In the genomic region with DNA sequence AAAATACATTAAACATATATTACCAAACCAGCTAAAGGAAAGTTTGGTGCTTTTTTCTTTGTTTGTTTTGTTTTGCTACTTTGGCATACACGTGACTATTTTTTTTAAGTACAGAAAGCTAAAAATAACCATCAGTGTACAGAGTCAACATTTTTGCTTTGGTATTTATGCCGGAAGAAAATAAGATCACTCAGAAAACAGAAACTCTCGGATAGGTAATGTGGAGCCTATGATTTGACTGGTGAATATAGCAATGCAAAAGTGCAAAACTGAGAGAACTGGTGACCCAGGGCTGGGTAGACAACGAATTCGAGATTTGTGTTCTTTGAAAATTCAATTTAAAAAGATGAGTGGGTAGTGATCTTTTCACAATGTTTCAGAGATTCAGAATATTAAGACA, we compare ENCODE assay signal across 23 cellular contexts. TPM values are rescaled to one million over a fixed set of nuclear protein-coding genes. Genes with fewer than 3 reads are reported as not detected.
DNase-seq lines count a peak whose midpoint lies in the region; FAIRE-seq and TF ChIP-seq lines count a peak whose summit lies in the region.
"Had no signal": no experiment of that assay in that cellular context is flagged by ENCODE, and none has a peak within 500 bp of the region (broad histone marks: within the 10 kb centered on the region; RNA-seq: fewer than 3 reads in every experiment).

No MANE protein-coding gene starts in this region.

- no peak overlapping the region for H2BK12ac ChIP-seq in trophoblast cell (ENCODE audit: low read length)

- no peak for DNase-seq in GM23248
- DNase-seq in NCI-H2029 treated with DMSO at 0.1 percent for 48 hours (lab: John Stamatoyannopoulos, UW) = no peak
- DNase-seq in CD1c-positive myeloid dendritic cell (ENCODE audit: extremely low spot score) = no peak
- DNase-seq in NCI-H187 (lab: John Stamatoyannopoulos, UW) = no peak
- no peak for DNase-seq in trophoblast cell
- DNase-seq: 8988T; ACHN; AML-193; BE2C; Calu3; CD4-positive, alpha-beta memory T cell; COR-L47; DMS53; DMS79 treated with DMSO at 0.1 percent for 48 hours; GF-D8; H9 had no signal

- in situ Hi-C loops in GM23248 (cut with MboI) = no loop called here

- FAIRE-seq in endometrium (lab: Jason Lieb, UNC) = peak; percentile 15
- FAIRE-seq: A549, GM19239 had no signal

- H3K9me2 ChIP-seq in GM23248 (ENCODE audit: insufficient read depth) (no peaks in the 10 kb centered on the region; the same call in 1 of the 2 replicates), SU-DHL-6 (replicated peaks; ENCODE audit: insufficient read depth, low read length) (no peaks in the 10 kb centered on the region)

- no peaks in the 10 kb centered on the region for H4K20me1 ChIP-seq in GM23248 (ENCODE audit: insufficient read depth)
- no peaks in the 10 kb centered on the region for H4K20me1 ChIP-seq in SU-DHL-6 (ENCODE audit: low read depth, low read length)
- H4K20me1 ChIP-seq: BLaER1 treated with 17β-estradiol and CSF1 and Interleukin-3, amounts not matched to agents 10 nM and 100 nM had no signal

- H3K27ac ChIP-seq in GM23248 (no peak overlapping the region), SU-DHL-6 (ENCODE audit: low read depth, low read length) (no peak overlapping the region), trophoblast cell (ENCODE audit: low read depth, low read length) (no peak overlapping the region)
- H3K27ac ChIP-seq: A549; BLaER1 treated with 17β-estradiol and CSF1 and Interleukin-3, amounts not matched to agents 10 nM and 100 nM had no signal

- no peaks in the 10 kb centered on the region for H3K79me2 ChIP-seq in GM23248 (ENCODE audit: insufficient read depth)
- no peaks in the 10 kb centered on the region for H3K79me2 ChIP-seq in SU-DHL-6 (ENCODE audit: insufficient read depth, low read length)
- H3K79me2 ChIP-seq in trophoblast cell (ENCODE audit: control insufficient read depth, insufficient read depth, low read length, poor library complexity) = no peaks in the 10 kb centered on the region

- no peak overlapping the region for H3K14ac ChIP-seq in trophoblast cell (ENCODE audit: low read length)

- no peak overlapping the region for H2BK5ac ChIP-seq in trophoblast cell (ENCODE audit: low read depth, low read length, poor library complexity)

- no peak overlapping the region for H2AK5ac ChIP-seq in trophoblast cell (ENCODE audit: low read length)

- H4K91ac ChIP-seq in trophoblast cell (ENCODE audit: low read depth, low read length) = no peak overlapping the region

- H3K4me1 ChIP-seq in GM23248 (ENCODE audit: insufficient read depth) (no peaks in the 10 kb centered on the region), trophoblast cell (ENCODE audit: control insufficient read depth in 1 of 2, insufficient read depth in 2 of 2, low read length in 2 of 2) (no peaks in the 10 kb centered on the region)
- H3K4me1 ChIP-seq: A549; BE2C; BLaER1 treated with 17β-estradiol and CSF1 and Interleukin-3, amounts not matched to agents 10 nM and 100 nM had no signal

- H4K12ac ChIP-seq in trophoblast cell (ENCODE audit: low read depth, low read length) = no peak overlapping the region

- no peak overlapping the region for H2BK120ac ChIP-seq in trophoblast cell (ENCODE audit: insufficient read depth, low read length, poor library complexity)

- 58% methylated on average over 5 of the region's 5 CpGs for WGBS in GM23248 (ENCODE audit: low coverage in 1 of 2, low lambda C conversion rate in 2 of 2, missing lambda C conversion rate in 2 of 2), 2 experiments
- no CpG with 5 or more reads among the region's 5 CpGs for WGBS in trophoblast cell (ENCODE audit: extremely low coverage, insufficient coverage, insufficient read length)

- H3K4me3 ChIP-seq in GM23248 = no peak overlapping the region
- H3K4me3 ChIP-seq in SU-DHL-6 (ENCODE audit: insufficient read depth, low read length, poor library complexity, severe bottlenecking) = no peak overlapping the region
- H3K4me3 ChIP-seq in trophoblast cell (ENCODE audit: low read depth, low read length) = no peak overlapping the region
- H3K4me3 ChIP-seq: A549; BLaER1 treated with 17β-estradiol and CSF1 and Interleukin-3, amounts not matched to agents 10 nM and 100 nM; GM23338 had no signal

- H2AFZ ChIP-seq in GM23248 (0 out of 2 replicates have a peak overlapping the region, but pooled peaks have one; percentile 1), SU-DHL-6 (ENCODE audit: low read depth, low read length, severe bottlenecking) (peak overlapping the region; percentile 24), trophoblast cell (ENCODE audit: insufficient read depth, low read length, poor library complexity) (no peak overlapping the region)
- H2AFZ ChIP-seq: GM23338 had no signal

- H3K23ac ChIP-seq in trophoblast cell (ENCODE audit: low read length) = no peak overlapping the region

- H3K79me1 ChIP-seq in trophoblast cell (ENCODE audit: low read length) = no peaks in the 10 kb centered on the region

- H4K8ac ChIP-seq in trophoblast cell (ENCODE audit: low read depth, low read length) = no peak overlapping the region

- TF ChIP-seq CTCF in SU-DHL-6 (IDR thresholded peaks at IDR 0.05; ENCODE audit: insufficient read depth, low read length, poor library complexity, severe bottlenecking) = no peak

- H3K4ac ChIP-seq in trophoblast cell (ENCODE audit: low read depth, low read length) = no peak overlapping the region

- H3K9me3 ChIP-seq in GM23248 (ENCODE audit: low read depth) (no peaks in the 10 kb centered on the region), SU-DHL-6 (ENCODE audit: insufficient read depth, low read length) (no peaks in the 10 kb centered on the region), trophoblast cell (ENCODE audit: insufficient read depth, low read depth, low read length) (no peaks in the 10 kb centered on the region)
- H3K9me3 ChIP-seq: A549, BE2C had no signal

- no peaks in the 10 kb centered on the region for H3K36me3 ChIP-seq in GM23248 (ENCODE audit: low read depth)
- H3K36me3 ChIP-seq in SU-DHL-6 (ENCODE audit: low read length) = no peaks in the 10 kb centered on the region
- H3K36me3 ChIP-seq in trophoblast cell (ENCODE audit: control insufficient read depth in 1 of 2, insufficient read depth in 2 of 2, low read length in 2 of 2) = no peaks in the 10 kb centered on the region
- H3K36me3 ChIP-seq: BE2C; BLaER1 treated with 17β-estradiol and CSF1 and Interleukin-3, amounts not matched to agents 10 nM and 100 nM had no signal

- H3K27me3 ChIP-seq in GM23248 (replicated peaks; ENCODE audit: insufficient read depth) (no peaks in the 10 kb centered on the region), SU-DHL-6 (ENCODE audit: low read length) (no peaks in the 10 kb centered on the region), trophoblast cell (ENCODE audit: insufficient read depth, low read length) (no peaks in the 10 kb centered on the region)
- H3K27me3 ChIP-seq: BE2C; BLaER1 treated with 17β-estradiol and CSF1 and Interleukin-3, amounts not matched to agents 10 nM and 100 nM had no signal

- no peak overlapping the region for H3K18ac ChIP-seq in trophoblast cell (ENCODE audit: low read length)

- no peak overlapping the region for H3K4me2 ChIP-seq in GM23248 (ENCODE audit: unreplicated experiment)
- H3K4me2 ChIP-seq in SU-DHL-6 (ENCODE audit: low read depth, low read length, poor library complexity, severe bottlenecking) = peak overlapping the region; percentile 15
- H3K4me2 ChIP-seq in trophoblast cell (ENCODE audit: low read length) = no peak overlapping the region
- H3K4me2 ChIP-seq: A549; BLaER1 treated with 17β-estradiol and CSF1 and Interleukin-3, amounts not matched to agents 10 nM and 100 nM; GM23338 had no signal

- no peak overlapping the region for H3K9ac ChIP-seq in GM23248
- no peak overlapping the region for H3K9ac ChIP-seq in SU-DHL-6 (ENCODE audit: low read length)
- no peak overlapping the region for H3K9ac ChIP-seq in trophoblast cell (ENCODE audit: low read length)
- H3K9ac ChIP-seq: BLaER1 treated with 17β-estradiol and CSF1 and Interleukin-3, amounts not matched to agents 10 nM and 100 nM had no signal

- no peaks in the 10 kb centered on the region for H3F3A ChIP-seq in GM23248 (ENCODE audit: insufficient read depth)
- no peaks in the 10 kb centered on the region for H3F3A ChIP-seq in SU-DHL-6 (ENCODE audit: insufficient read depth)

RNA-seq across cellular contexts. Expression of a gene that starts 29.6 kb away (rescaled TPM):
- 236 and 255 TPM in 2 replicates for total RNA-seq in GM23248 (2014; rRNA removed; shearing (Covaris generic))
- polyA plus RNA-seq in GM23248 (2016; fragmentation: Nextera tagmentation; extraction: Ambion mirVana) = 114 and 119 TPM in 2 replicates
- polyA plus RNA-seq in trophoblast cell (2013) = 24.3 and 26.5 TPM in 2 replicates
- polyA plus RNA-seq: CD14-positive monocyte had no signal
